12 cellular contexts compared by ENCODE assay signal in the genomic region with DNA sequence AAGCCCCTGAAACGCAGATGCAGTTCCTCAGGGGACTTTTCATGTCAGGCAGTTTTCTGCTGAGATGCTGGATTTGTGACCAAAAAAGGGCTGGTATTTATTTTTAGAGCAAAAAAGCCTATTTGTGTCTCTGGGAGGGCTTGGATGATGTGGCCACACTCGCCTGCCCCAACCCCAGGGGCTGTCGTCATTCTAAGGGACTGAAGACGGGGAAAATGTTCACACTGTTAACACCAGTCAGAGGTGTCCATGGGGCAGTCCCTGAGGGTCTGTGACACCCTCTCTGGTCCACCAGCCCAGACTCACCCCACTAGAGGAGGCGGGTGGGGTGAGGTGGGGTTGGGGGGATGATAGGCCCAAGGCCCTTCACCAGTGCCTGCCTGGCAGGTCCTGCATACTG. TPM values are rescaled to one million over a fixed set of nuclear protein-coding genes. Genes with fewer than 3 reads are reported as not detected.
A peak's percentile ranks its signal among the peaks of the same experiment; 100 is the strongest.
DNase-seq lines count a peak whose midpoint lies in the region; ATAC-seq, FAIRE-seq and TF ChIP-seq lines count a peak whose summit lies in the region.
"Had no signal": no experiment of that assay in that cellular context is flagged by ENCODE, and none has a peak within 500 bp of the region (broad histone marks: within the 10 kb centered on the region; RNA-seq: fewer than 3 reads in every experiment).

No MANE protein-coding gene starts in this region.

- H3K4me2 ChIP-seq in astrocyte (ENCODE audit: low read length) = peak overlapping the region; percentile 84

- no peak overlapping the region for H3K4me3 ChIP-seq in Caco-2 (ENCODE audit: low read depth, low read length)
- H3K4me3 ChIP-seq in astrocyte (ENCODE audit: insufficient read depth, low read depth, low read length) = no peak overlapping the region
- no peak overlapping the region for H3K4me3 ChIP-seq in liver (ENCODE audit: low read depth in 1 of 3, low read length in 3 of 3)
- H3K4me3 ChIP-seq in small intestine (ENCODE audit: low read depth in 1 of 2, low read length in 2 of 2) = no peak overlapping the region

- H2AFZ ChIP-seq in astrocyte (ENCODE audit: low read depth, low read length) = no peak overlapping the region

- no peaks in the 10 kb centered on the region for H3K27me3 Mint-ChIP-seq in Caco-2 (ENCODE audit: insufficient read depth, unreplicated experiment)
- no peaks in the 10 kb centered on the region for H3K27me3 Mint-ChIP-seq in astrocyte (ENCODE audit: low read depth, unreplicated experiment)
- H3K27me3 Mint-ChIP-seq: activated T-cell treated with anti-CD3 and anti-CD28 coated beads, Interleukin-2, amount 50 U/mL, for 24 hours had no signal

- H3K4me1 ChIP-seq in Caco-2 (peaks cover 27% of the 10 kb centered on the region), astrocyte (ENCODE audit: insufficient read depth, low read length) (peaks cover 56% of the 10 kb centered on the region), liver (ENCODE audit: control insufficient read depth in 4 of 4, insufficient read depth in 4 of 4, low read length in 3 of 4) (peaks cover 11 to 26% (median 22%) of the 10 kb centered on the region in 4 donors), small intestine (ENCODE audit: control insufficient read depth in 2 of 2, insufficient read depth in 1 of 2, low read depth in 1 of 2, low read length in 1 of 2) (peaks cover 7 to 8% of the 10 kb centered on the region in 2 donors)
- H3K4me1 ChIP-seq: BE2C had no signal

- peaks cover 15% of the 10 kb centered on the region for H3K36me3 ChIP-seq in Caco-2 (ENCODE audit: control insufficient read depth, insufficient read depth, low read length)
- peaks cover 15% of the 10 kb centered on the region for H3K36me3 ChIP-seq in astrocyte (ENCODE audit: insufficient read depth, low read length)
- peaks cover 6 to 56% (median 26%) of the 10 kb centered on the region in 4 donors for H3K36me3 ChIP-seq in liver (ENCODE audit: control insufficient read depth in 4 of 4, insufficient read depth in 3 of 4, low read depth in 1 of 4, low read length in 3 of 4)
- peaks cover 16 to 18% of the 10 kb centered on the region in 2 donors for H3K36me3 ChIP-seq in small intestine (ENCODE audit: control insufficient read depth in 2 of 2, insufficient read depth in 2 of 2, low read length in 2 of 2)

- DNase-seq in Caco-2 (no peak), astrocyte (ENCODE audit: low read depth) (no peak), small intestine (no peak), kidney tubule cell (ENCODE audit: low spot score) (no peak)
- DNase-seq: activated T-cell treated with anti-CD3 and anti-CD28 coated beads, Interleukin-2, amount 50 U/mL, for 24 hours; BE2C; central memory CD4-positive, alpha-beta T cell; NCI-H2171 had no signal

- FAIRE-seq in astrocyte (lab: Jason Lieb, UNC) (no peak), small intestine (lab: Jason Lieb, UNC) (no peak)

- H3K36me3 Mint-ChIP-seq in Caco-2 (ENCODE audit: insufficient read depth, unreplicated experiment) (peaks cover 91% of the 10 kb centered on the region), astrocyte (ENCODE audit: low read depth, unreplicated experiment) (peaks cover 13% of the 10 kb centered on the region)

- CTCF ChIA-PET in Caco-2 (lab: Charles Lee) = interaction anchor here (1.1 kb wide), 1 partner anchor 52 kb away, joined by 3 read pairs; no protein-coding TSS in a partner anchor

- H3K9ac ChIP-seq in astrocyte (ENCODE audit: low read length) (peak overlapping the region; percentile 89), liver (ENCODE audit: low read depth in 1 of 2, low read length in 2 of 2) (no peak overlapping the region)

- H3K27ac ChIP-seq in astrocyte (ENCODE audit: low read depth, low read length) (peak overlapping the region; percentile 99), liver (ENCODE audit: low read depth in 1 of 2, low read length in 2 of 2) (peak overlapping the region; percentile 11 to 57), small intestine (ENCODE audit: low read depth in 1 of 2, low read length in 1 of 2) (peak overlapping the region; percentile 78 to 87)

- H3K27ac Mint-ChIP-seq in Caco-2 (ENCODE audit: unreplicated experiment) (peak overlapping the region; percentile 85), astrocyte (ENCODE audit: unreplicated experiment) (peak overlapping the region; percentile 94)
- H3K27ac Mint-ChIP-seq: activated T-cell treated with anti-CD3 and anti-CD28 coated beads, Interleukin-2, amount 50 U/mL, for 24 hours had no signal

- H3K4me1 Mint-ChIP-seq in Caco-2 (ENCODE audit: low read depth, unreplicated experiment) (peaks cover 19% of the 10 kb centered on the region), astrocyte (ENCODE audit: low read depth, unreplicated experiment) (peaks cover 65% of the 10 kb centered on the region)

- H3K9me3 ChIP-seq in Caco-2 (no peaks in the 10 kb centered on the region), astrocyte (ENCODE audit: insufficient read depth, low read depth, low read length) (no peaks in the 10 kb centered on the region), liver (ENCODE audit: control insufficient read depth in 4 of 4, low read length in 3 of 4) (no peaks in the 10 kb centered on the region), small intestine (ENCODE audit: control insufficient read depth, low read depth) (no peaks in the 10 kb centered on the region)
- H3K9me3 ChIP-seq: BE2C had no signal

- H3K4me3 Mint-ChIP-seq in Caco-2 (ENCODE audit: unreplicated experiment) (no peak overlapping the region), astrocyte (ENCODE audit: unreplicated experiment) (peak overlapping the region; percentile 34)
- H3K4me3 Mint-ChIP-seq: activated T-cell treated with anti-CD3 and anti-CD28 coated beads, Interleukin-2, amount 50 U/mL, for 24 hours had no signal

- H4K20me1 ChIP-seq in astrocyte (ENCODE audit: insufficient read depth, low read length) = peaks cover 84% of the 10 kb centered on the region

- TF ChIP-seq CTCF in Caco-2 (IDR thresholded peaks at IDR 0.05; ENCODE audit: insufficient read depth in 1 of 2, low read depth in 1 of 2, low read length in 1 of 2, severe bottlenecking in 1 of 2, unreplicated experiment in 1 of 2) (no peak), astrocyte (IDR thresholded peaks at IDR 0.05; ENCODE audit: insufficient read depth, low read depth, low read length) (no peak), liver (IDR thresholded peaks at IDR 0.05; ENCODE audit: low read depth, low read length, missing input control) (no peak)

- peaks cover 68% of the 10 kb centered on the region for H3K79me2 ChIP-seq in astrocyte (ENCODE audit: insufficient read depth, low read length)

- H3K9me3 Mint-ChIP-seq in Caco-2 (ENCODE audit: unreplicated experiment) (no peaks in the 10 kb centered on the region), astrocyte (ENCODE audit: unreplicated experiment) (no peaks in the 10 kb centered on the region)
- H3K9me3 Mint-ChIP-seq: activated T-cell treated with anti-CD3 and anti-CD28 coated beads, Interleukin-2, amount 50 U/mL, for 24 hours had no signal

- no peak for TF ChIP-seq RAD21 in liver (IDR thresholded peaks at IDR 0.05)

- ATAC-seq in GM21526 (IDR thresholded peaks at IDR 0.05; ENCODE audit: low FRiP score, unreplicated experiment) (no peak), GM19452 (IDR thresholded peaks at IDR 0.05; ENCODE audit: unreplicated experiment) (no peak), GM21529 (IDR thresholded peaks at IDR 0.05; ENCODE audit: unreplicated experiment) (no peak)

- BruUV-seq in Caco-2 (replicated peaks; lab: Mats Ljungman, UMichigan) = TSS peak; percentile 23

- 93% methylated on average over 5 of the region's 5 CpGs for WGBS in liver
- WGBS in small intestine, 3 donors = 75 to 91% (median 91%) methylated on average over 5 of the region's 5 CpGs

- POLR2A ChIA-PET in Caco-2 (lab: Charles Lee) = no interaction called here

- H3K27me3 ChIP-seq in Caco-2 (replicated peaks; ENCODE audit: control insufficient read depth, insufficient read depth, low read length) = no peaks in the 10 kb centered on the region
- no peaks in the 10 kb centered on the region for H3K27me3 ChIP-seq in astrocyte (ENCODE audit: insufficient read depth, low read length)
- H3K27me3 ChIP-seq in liver (ENCODE audit: control insufficient read depth in 4 of 4, insufficient read depth in 4 of 4, low read length in 3 of 4) = no peaks in the 10 kb centered on the region
- H3K27me3 ChIP-seq in small intestine (ENCODE audit: control insufficient read depth in 2 of 2, insufficient read depth in 2 of 2, low read length in 2 of 2) = no peaks in the 10 kb centered on the region
- H3K27me3 ChIP-seq: BE2C had no signal

- intact Hi-C loops in Caco-2 (cut with micrococcal nuclease; ENCODE audit: unreplicated experiment) = loop anchor here (5.0 kb wide), 1 partner anchor 51 kb away; no protein-coding TSS in a partner anchor

TF ChIP-seq in liver, 16 proteins besides CTCF, POLR2A, EP300 and RAD21 (continues in another document):
- TF ChIP-seq MAX (IDR thresholded peaks at IDR 0.05) (no peak), NR2F2 (IDR thresholded peaks at IDR 0.05) (no peak), SP1 (IDR thresholded peaks at IDR 0.05) (no peak), TAF1 (conservative IDR thresholded peaks at IDR 0.05) (no peak), RXRA (IDR thresholded peaks at IDR 0.05) (no peak), ATF3 (IDR thresholded peaks at IDR 0.05) (no peak), YY1 (IDR thresholded peaks at IDR 0.05) (no peak), EGR1 (IDR thresholded peaks at IDR 0.05; ENCODE audit: low read depth in 2 of 2) (no peak), GABPA (IDR thresholded peaks at IDR 0.05 in 1 of 2, conservative IDR thresholded peaks at IDR 0.05 in 1 of 2) (no peak), HNF4A (conservative IDR thresholded peaks at IDR 0.05) (no peak)

RNA-seq across cellular contexts. Expression of gene EPHX3, which starts 15.9 kb away (rescaled TPM):
- total RNA-seq in Caco-2 (2022) = 0.97 and 1.2 TPM in 2 replicates
- 0.54 and 0.87 TPM in 2 replicates for total RNA-seq in astrocyte
- under 1 TPM in 1 of 2 donors, not detected in 1; 0.25 TPM for total RNA-seq in liver
- polyA plus RNA-seq in liver = under 1 TPM; 0.17 to 0.21 TPM
- under 1 TPM in 1 of 3 donors, not detected in 2; 0.76 TPM for polyA plus RNA-seq in small intestine

RNA-seq across cellular contexts. Expression of gene NOTCH3, which starts 47.3 kb away (rescaled TPM):
- total RNA-seq in Caco-2 (2022) = 53.5 and 60.6 TPM in 2 replicates
- 162 and 219 TPM in 2 replicates for total RNA-seq in astrocyte
- 1 to 10 TPM; 3.6 to 3.7 TPM for total RNA-seq in liver
- polyA plus RNA-seq in liver = 1 to 10 TPM in 1 of 2 donors, under 1 TPM in 1; 0.49 to 2.2 TPM
- 10 to 100 TPM in 1 of 3 donors, 1 to 10 TPM in 1, under 1 TPM in 1; 0.45 to 15.6 (median 1.9) TPM for polyA plus RNA-seq in small intestine

Comparison
In these comparisons a context has a peak if more than half of its experiments do, and no peak if none do; other contexts are left out.
1. H3K27ac ChIP-seq: peak in every context shown above with its lines; median percentile 99 in astrocyte; 82 in small intestine; 34 in liver.
2. RNA of gene NOTCH3, which starts 47.3 kb away (total RNA-seq): 162 to 219 TPM in astrocyte and 53.5 to 60.6 TPM in Caco-2; 3.6 to 3.7 TPM in liver; every median in the first group is over 10 times any median in the second.